Comparison of ENCODE assay signal across 9 cellular contexts in the genomic region with DNA sequence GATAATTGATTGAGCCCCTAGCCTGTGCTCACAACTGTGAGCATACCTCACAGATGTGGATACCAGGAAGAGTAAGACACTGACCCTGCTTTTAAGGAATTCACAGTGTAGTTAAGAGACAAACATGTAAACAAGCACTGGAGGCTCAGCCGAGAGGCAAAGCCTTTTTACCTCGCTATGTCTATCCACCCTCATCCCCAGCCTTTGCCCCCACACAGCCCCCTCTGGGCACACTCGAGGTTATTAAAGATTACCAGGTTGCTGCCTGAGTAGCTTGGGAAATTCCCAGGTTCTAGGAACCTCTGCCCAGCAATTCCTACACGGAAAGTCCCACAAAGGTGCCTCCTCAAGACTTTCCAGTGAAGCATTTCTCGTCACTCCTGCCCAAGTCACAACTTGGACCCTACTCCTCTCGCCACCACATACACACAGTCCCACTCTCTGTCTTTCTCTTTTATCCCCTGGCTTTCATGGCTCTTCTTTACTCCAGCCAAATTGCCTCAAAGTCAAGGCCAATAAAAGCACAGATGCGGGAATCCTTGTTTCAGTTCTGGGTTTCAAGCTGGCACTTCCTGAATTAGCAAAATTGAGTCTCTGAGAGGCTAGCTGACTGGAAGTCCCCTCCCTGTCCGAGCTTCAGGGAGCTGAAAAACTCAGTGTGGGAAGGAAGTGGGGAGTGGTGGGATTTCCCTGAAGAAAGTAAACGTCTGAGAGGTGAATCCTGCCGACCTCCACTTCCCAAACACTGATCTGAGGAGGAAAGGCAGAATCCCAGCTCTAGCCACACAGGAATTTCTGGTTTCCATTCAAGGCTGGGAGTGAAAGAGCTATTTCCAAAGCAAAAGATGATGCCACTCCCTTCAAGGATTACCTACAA. TPM values are rescaled to one million over a fixed set of nuclear protein-coding genes. Genes with fewer than 3 reads are reported as not detected.
DNase-seq lines count a peak whose midpoint lies in the region; ATAC-seq lines count a peak whose summit lies in the region.
"Had no signal": no experiment of that assay in that cellular context is flagged by ENCODE, and none has a peak within 500 bp of the region (broad histone marks: within the 10 kb centered on the region; RNA-seq: fewer than 3 reads in every experiment).

No MANE protein-coding gene starts in this region.

- peaks cover 98% of the 10 kb centered on the region for H3K4me1 Mint-ChIP-seq in stimulated activated effector memory CD8-positive, alpha-beta T cell treated with anti-CD3 and anti-CD28 coated beads, Interleukin-12 subunit alpha, Interleukin-12 subunit beta, amount 100 ng/mL, for 72 hours

- peaks cover 100% of the 10 kb centered on the region for H3K36me3 Mint-ChIP-seq in stimulated activated effector memory CD8-positive, alpha-beta T cell treated with anti-CD3 and anti-CD28 coated beads, Interleukin-12 subunit alpha, Interleukin-12 subunit beta, amount 100 ng/mL, for 72 hours

- DNase-seq in NOMO-1 treated with DMSO at 0.1 percent for 48 hours (lab: John Stamatoyannopoulos, UW; ENCODE audit: unreplicated experiment) (peak; percentile 61), NOMO-1 treated with dmso at 0.1 percent for 144 hours (lab: John Stamatoyannopoulos, UW; ENCODE audit: unreplicated experiment) (no peak), RPMI7951 (ENCODE audit: low read depth) (peak; percentile 10), fibroblast of peridontal ligament (ENCODE audit: extremely low read depth) (peak; percentile 26), NCI-H1694 treated with DMSO at 0.1 percent for 48 hours (lab: John Stamatoyannopoulos, UW) (no peak), foreskin melanocyte (no peak)
- peak in 1 of 2 donors; percentile 68 for DNase-seq in stimulated activated effector memory CD8-positive, alpha-beta T cell treated with anti-CD3 and anti-CD28 coated beads, Interleukin-12 subunit alpha, Interleukin-12 subunit beta, amount 100 ng/mL, for 72 hours (ENCODE audit: low spot score in 2 of 2)
- DNase-seq: left cardiac atrium had no signal

- H3K27ac Mint-ChIP-seq in stimulated activated effector memory CD8-positive, alpha-beta T cell treated with anti-CD3 and anti-CD28 coated beads, Interleukin-12 subunit alpha, Interleukin-12 subunit beta, amount 100 ng/mL, for 72 hours: peak overlapping the region; percentile 97

- peak; percentile 38 for ATAC-seq in stimulated activated effector memory CD8-positive, alpha-beta T cell treated with anti-CD3 and anti-CD28 coated beads, Interleukin-12 subunit alpha, Interleukin-12 subunit beta, amount 100 ng/mL, for 72 hours
- ATAC-seq in HG02571 (IDR thresholded peaks at IDR 0.05; ENCODE audit: unreplicated experiment): no peak

- peak overlapping the region; percentile 90 for H3K4me3 Mint-ChIP-seq in stimulated activated effector memory CD8-positive, alpha-beta T cell treated with anti-CD3 and anti-CD28 coated beads, Interleukin-12 subunit alpha, Interleukin-12 subunit beta, amount 100 ng/mL, for 72 hours

- no peaks in the 10 kb centered on the region for H3K9me3 Mint-ChIP-seq in stimulated activated effector memory CD8-positive, alpha-beta T cell treated with anti-CD3 and anti-CD28 coated beads, Interleukin-12 subunit alpha, Interleukin-12 subunit beta, amount 100 ng/mL, for 72 hours

RNA-seq across cellular contexts. Expression of a gene that starts 7.6 kb away (rescaled TPM):
- total RNA-seq in RPMI7951 (2014; rRNA removed; shearing (Covaris generic)): not detected in 2 replicates

RNA-seq across cellular contexts. Expression of a gene that starts 34.6 kb away (rescaled TPM):
- 2.6 and 5.5 TPM in 2 replicates for total RNA-seq in RPMI7951 (2014; rRNA removed; shearing (Covaris generic))

RNA-seq across cellular contexts. Expression of a gene that starts 52.9 kb away (rescaled TPM):
- 34.4 and 38.7 TPM in 2 replicates for total RNA-seq in RPMI7951 (2014; rRNA removed; shearing (Covaris generic))

RNA-seq across cellular contexts. Expression of a gene that starts 53.0 kb away (rescaled TPM):
- total RNA-seq in RPMI7951 (2014; rRNA removed; shearing (Covaris generic)): 57.0 and 60.2 TPM in 2 replicates

Comparison
In these comparisons a context has a peak if more than half of its experiments do, and no peak if none do; other contexts are left out.
1. DNase-seq: peak in NOMO-1 treated with DMSO at 0.1 percent for 48 hours (single experiment), RPMI7951 (single experiment) and fibroblast of peridontal ligament (single experiment); none in NOMO-1 treated with dmso at 0.1 percent for 144 hours (single experiment), NCI-H1694 treated with DMSO at 0.1 percent for 48 hours (single experiment) and foreskin melanocyte (single experiment).